11 cellular contexts compared by ENCODE assay signal in genomic region chr16:1745900-1746692, GRCh38. TPM values are rescaled to one million over a fixed set of nuclear protein-coding genes. Genes with fewer than 3 reads are reported as not detected.
DNase-seq lines count a peak whose midpoint lies in the region; ATAC-seq and TF ChIP-seq lines count a peak whose summit lies in the region.
"Had no signal": no experiment of that assay in that cellular context is flagged by ENCODE, and none has a peak within 500 bp of the region (broad histone marks: within the 10 kb centered on the region; RNA-seq: fewer than 3 reads in every experiment).

No MANE protein-coding gene starts in this region.

- peak overlapping the region; percentile 46 for H3K27ac ChIP-seq in foreskin keratinocyte

- H3K27me3 ChIP-seq in foreskin keratinocyte: no peaks in the 10 kb centered on the region

- no peak for TF ChIP-seq CTCF in WI38 (IDR thresholded peaks at IDR 0.05; ENCODE audit: low read depth, low read length)
- TF ChIP-seq CTCF in foreskin keratinocyte (conservative IDR thresholded peaks at IDR 0.05): no peak
- no peak for TF ChIP-seq CTCF in mucosa of descending colon (IDR thresholded peaks at IDR 0.05)

- intact Hi-C loops in mucosa of descending colon (cut with DNase I, micrococcal nuclease): no loop called here

- H3K4me3 ChIP-seq in WI38 (ENCODE audit: low read depth, low read length) (0 out of 2 replicates have a peak overlapping the region, but pooled peaks have one; percentile 16), mucosa of descending colon (no peak overlapping the region)

- ATAC-seq in foreskin keratinocyte: no peak
- no peak for ATAC-seq in mucosa of descending colon
- no peak for ATAC-seq in HG02970 (IDR thresholded peaks at IDR 0.05; ENCODE audit: low FRiP score, unreplicated experiment)
- ATAC-seq: Panc1 had no signal

- H3K4me1 ChIP-seq in foreskin keratinocyte: peaks cover 8% of the 10 kb centered on the region
- H3K4me1 ChIP-seq in mucosa of descending colon (ENCODE audit: low read depth): no peaks in the 10 kb centered on the region

- DNase-seq in HS-27A (ENCODE audit: low read depth) (peak; percentile 53), foreskin keratinocyte (peak in 1 of 2 donors; percentile 74), stromal cell of bone marrow (ENCODE audit: low read depth) (peak; percentile 22), mucosa of descending colon (no peak), NCI-H510A treated with DMSO at 0.1 percent for 48 hours (lab: John Stamatoyannopoulos, UW) (no peak)
- DNase-seq: activated CD8-positive, alpha-beta memory T cell treated with anti-CD3 and anti-CD28 coated beads, Interleukin-2, amount 50 U/mL, for 48 hours; amygdala; H9 had no signal

- peaks cover 9% of the 10 kb centered on the region for H3K36me3 ChIP-seq in mucosa of descending colon (ENCODE audit: low read depth)

- no peaks in the 10 kb centered on the region for H3K9me3 ChIP-seq in mucosa of descending colon

RNA-seq across cellular contexts. Expression of gene NME3, which starts 25.2 kb away (rescaled TPM):
- total RNA-seq in foreskin keratinocyte (24.8 and 25.2 TPM in 2 replicates), mucosa of descending colon (10 to 100 TPM; 49.1 to 66.0 (median 56.0) TPM)
- 40.0 and 40.5 TPM in 2 replicates for polyA plus RNA-seq in foreskin keratinocyte

RNA-seq across cellular contexts. Expression of gene EME2, which starts 26.5 kb away (rescaled TPM):
- 5.9 and 8.5 TPM in 2 replicates for total RNA-seq in foreskin keratinocyte
- polyA plus RNA-seq in foreskin keratinocyte: 3.0 and 4.3 TPM in 2 replicates
- 10 to 100 TPM; 18.4 to 43.1 (median 24.7) TPM for total RNA-seq in mucosa of descending colon

RNA-seq across cellular contexts. Expression of gene MRPS34, which starts 26.8 kb away (rescaled TPM):
- total RNA-seq in foreskin keratinocyte: 139 and 174 TPM in 2 replicates
- 223 and 236 TPM in 2 replicates for polyA plus RNA-seq in foreskin keratinocyte
- total RNA-seq in mucosa of descending colon: 100 to 1,000 TPM in 1 of 3 donors, 10 to 100 TPM in 2; 89.1 to 107 (median 91.0) TPM

RNA-seq across cellular contexts. Expression of gene SPSB3, which starts 36.3 kb away (rescaled TPM):
- 21.7 and 27.4 TPM in 2 replicates for total RNA-seq in foreskin keratinocyte
- polyA plus RNA-seq in foreskin keratinocyte: 24.5 and 32.4 TPM in 2 replicates
- total RNA-seq in mucosa of descending colon: 10 to 100 TPM; 39.7 to 56.5 (median 52.2) TPM

RNA-seq across cellular contexts. Expression of gene NUBP2, which starts 36.7 kb away (rescaled TPM):
- total RNA-seq in foreskin keratinocyte (70.1 and 73.3 TPM in 2 replicates), mucosa of descending colon (10 to 100 TPM; 32.1 to 43.1 (median 39.3) TPM)
- 113 and 121 TPM in 2 replicates for polyA plus RNA-seq in foreskin keratinocyte

Comparison
In these comparisons a context has a peak if more than half of its experiments do, and no peak if none do; other contexts are left out.
1. DNase-seq: peak in HS-27A (single experiment) and stromal cell of bone marrow (single experiment); none in mucosa of descending colon (0 of 3) and NCI-H510A treated with DMSO at 0.1 percent for 48 hours (single experiment).